ENCODE assay signal across 1 cellular context in the genomic region with DNA sequence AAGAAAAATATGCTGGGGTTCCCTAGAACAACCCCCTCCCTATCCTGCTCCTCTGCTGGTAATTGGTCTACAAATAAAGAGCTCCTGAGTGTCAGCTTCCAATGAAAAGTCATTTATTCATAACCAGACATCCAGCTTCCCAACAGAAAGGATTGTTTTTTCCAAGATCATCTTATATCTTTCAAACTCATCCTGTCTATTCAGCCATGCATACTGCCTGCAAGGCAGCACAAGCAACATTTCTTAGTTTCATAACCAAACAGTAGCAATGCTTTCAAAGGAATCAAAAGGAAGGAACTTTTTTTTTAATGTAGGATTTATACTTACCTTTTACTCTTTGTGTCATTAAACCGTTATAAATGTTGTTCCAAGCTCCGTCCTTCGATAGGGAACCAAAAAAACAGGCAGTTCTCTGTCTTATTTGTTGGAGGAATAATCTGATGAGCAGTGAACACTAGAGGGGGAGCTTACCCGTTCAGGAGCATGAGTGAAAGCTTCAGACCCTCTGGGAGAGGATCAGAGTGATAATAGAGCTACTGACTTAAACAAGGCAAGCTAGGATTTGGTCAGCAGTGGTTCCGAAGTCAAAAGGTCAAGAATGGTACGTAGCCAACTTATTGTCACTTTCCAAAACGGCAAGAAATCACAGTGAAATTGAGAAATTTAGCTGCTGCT.
TF ChIP-seq lines count a peak whose summit lies in the region.

No MANE protein-coding gene starts in this region.

TF ChIP-seq in HCT116, 20 proteins besides CTCF, POLR2A, EP300 and RAD21 (continued from another document):
- TF ChIP-seq, protein P1, sequence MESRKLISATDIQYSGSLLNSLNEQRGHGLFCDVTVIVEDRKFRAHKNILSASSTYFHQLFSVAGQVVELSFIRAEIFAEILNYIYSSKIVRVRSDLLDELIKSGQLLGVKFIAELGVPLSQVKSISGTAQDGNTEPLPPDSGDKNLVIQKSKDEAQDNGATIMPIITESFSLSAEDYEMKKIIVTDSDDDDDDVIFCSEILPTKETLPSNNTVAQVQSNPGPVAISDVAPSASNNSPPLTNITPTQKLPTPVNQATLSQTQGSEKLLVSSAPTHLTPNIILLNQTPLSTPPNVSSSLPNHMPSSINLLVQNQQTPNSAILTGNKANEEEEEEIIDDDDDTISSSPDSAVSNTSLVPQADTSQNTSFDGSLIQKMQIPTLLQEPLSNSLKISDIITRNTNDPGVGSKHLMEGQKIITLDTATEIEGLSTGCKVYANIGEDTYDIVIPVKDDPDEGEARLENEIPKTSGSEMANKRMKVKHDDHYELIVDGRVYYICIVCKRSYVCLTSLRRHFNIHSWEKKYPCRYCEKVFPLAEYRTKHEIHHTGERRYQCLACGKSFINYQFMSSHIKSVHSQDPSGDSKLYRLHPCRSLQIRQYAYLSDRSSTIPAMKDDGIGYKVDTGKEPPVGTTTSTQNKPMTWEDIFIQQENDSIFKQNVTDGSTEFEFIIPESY (IDR thresholded peaks at IDR 0.05; ENCODE audit: extremely low read depth, insufficient replicate concordance, low read length) = no peak
- TF ChIP-seq ZFX (IDR thresholded peaks at IDR 0.05) (no peak), JUND (IDR thresholded peaks at IDR 0.05) (no peak), ZNF274 (IDR thresholded peaks at IDR 0.05; ENCODE audit: low read depth, low read length) (no peak), ELF1 (IDR thresholded peaks at IDR 0.05; ENCODE audit: borderline replicate concordance, low read depth) (no peak), FOSL1 (IDR thresholded peaks at IDR 0.05; ENCODE audit: low read depth) (no peak), EGR1 (IDR thresholded peaks at IDR 0.05; ENCODE audit: low read depth) (no peak), SP1 (IDR thresholded peaks at IDR 0.05; ENCODE audit: low read depth) (no peak), YY1 (IDR thresholded peaks at IDR 0.05; ENCODE audit: extremely low read depth, insufficient replicate concordance, low read depth, low read length) (no peak)
- TF ChIP-seq, protein P2, sequence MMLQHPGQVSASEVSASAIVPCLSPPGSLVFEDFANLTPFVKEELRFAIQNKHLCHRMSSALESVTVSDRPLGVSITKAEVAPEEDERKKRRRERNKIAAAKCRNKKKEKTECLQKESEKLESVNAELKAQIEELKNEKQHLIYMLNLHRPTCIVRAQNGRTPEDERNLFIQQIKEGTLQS (IDR thresholded peaks at IDR 0.05) = no peak
